Comparison of ENCODE assay signal across 13 cellular contexts in the genomic region with DNA sequence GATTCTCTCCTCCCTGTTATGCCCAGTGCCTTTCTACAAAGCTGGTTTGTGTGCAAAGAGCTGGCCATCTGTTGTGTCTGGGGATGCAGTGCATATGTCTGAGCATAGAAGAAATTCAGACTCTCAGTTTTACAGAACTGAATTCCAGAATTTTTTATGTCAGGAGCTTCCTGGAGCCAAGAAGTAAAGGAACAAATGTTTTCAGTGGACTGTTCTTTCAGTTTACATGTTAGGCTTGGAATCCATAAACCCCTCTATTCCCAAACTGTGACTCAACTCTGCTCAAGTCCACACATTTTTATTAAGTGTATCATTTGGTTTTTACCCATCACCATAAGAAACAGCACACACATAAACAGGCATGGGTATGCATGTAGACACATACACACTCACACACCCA.
DNase-seq lines count a peak whose midpoint lies in the region; ATAC-seq, FAIRE-seq and TF ChIP-seq lines count a peak whose summit lies in the region.
"Had no signal": no experiment of that assay in that cellular context is flagged by ENCODE, and none has a peak within 500 bp of the region (broad histone marks: within the 10 kb centered on the region; RNA-seq: fewer than 3 reads in every experiment).

No MANE protein-coding gene starts in this region.

- ATAC-seq in HG02938 (IDR thresholded peaks at IDR 0.05; ENCODE audit: unreplicated experiment) = no peak
- ATAC-seq: activated CD4-positive, CD25-positive, alpha-beta regulatory T cell treated with anti-CD3 and anti-CD28 coated beads, Interleukin-2, amount 50 U/mL, for 24 hours; activated T-cell treated with anti-CD3 and anti-CD28 coated beads, Interleukin-2, amount 50 U/mL, for 4 hours had no signal

- FAIRE-seq in H54 (lab: Jason Lieb, UNC) = peak; percentile 91

- H3K27ac ChIP-seq in stomach smooth muscle (ENCODE audit: low read length) = peak overlapping the region; percentile 41

- H3K36me3 ChIP-seq in adipocyte (ENCODE audit: control insufficient read depth, insufficient read depth, low read length, severe bottlenecking) = no peaks in the 10 kb centered on the region
- H3K36me3 ChIP-seq in stomach smooth muscle (ENCODE audit: control insufficient read depth in 2 of 2, insufficient read depth in 2 of 2, low read length in 2 of 2) = no peaks in the 10 kb centered on the region
- H3K36me3 ChIP-seq: upper lobe of left lung had no signal

- H3K9me3 ChIP-seq in adipocyte (ENCODE audit: control insufficient read depth, low read length) (no peaks in the 10 kb centered on the region), stomach smooth muscle (ENCODE audit: control insufficient read depth in 2 of 2, low read length in 2 of 2) (no peaks in the 10 kb centered on the region)
- H3K9me3 ChIP-seq: Caco-2, upper lobe of left lung had no signal

- H3K4me3 ChIP-seq in adipocyte (ENCODE audit: low read length) = no peak overlapping the region
- no peak overlapping the region for H3K4me3 ChIP-seq in stomach smooth muscle (ENCODE audit: low read length in 2 of 2)
- H3K4me3 ChIP-seq: upper lobe of left lung had no signal

- no peak for TF ChIP-seq POLR2A in H54 (IDR thresholded peaks at IDR 0.05; ENCODE audit: low read depth, low read length)

- H3K9ac ChIP-seq in adipocyte (ENCODE audit: low read length) (no peak overlapping the region), stomach smooth muscle (ENCODE audit: low read length in 2 of 2) (no peak overlapping the region)

- H3K27me3 ChIP-seq in adipocyte (replicated peaks; ENCODE audit: control insufficient read depth, insufficient read depth, low read length) (no peaks in the 10 kb centered on the region), stomach smooth muscle (ENCODE audit: control insufficient read depth in 1 of 2, insufficient read depth in 2 of 2, low read length in 2 of 2) (no peaks in the 10 kb centered on the region)
- H3K27me3 ChIP-seq: upper lobe of left lung had no signal

- DNase-seq in H54 (ENCODE audit: insufficient read length, low spot score) = no peak
- peak; percentile 37 for DNase-seq in adipocyte (ENCODE audit: low read depth)
- peak; percentile 16 for DNase-seq in iris pigment epithelial cell (ENCODE audit: low read depth)
- no peak for DNase-seq in activated effector memory CD4-positive, alpha-beta T cell treated with anti-CD3 and anti-CD28 coated beads, Interleukin-2, amount 50 U/mL, for 16 hours
- DNase-seq in NCI-H1436 treated with DMSO at 0.1 percent for 48 hours (lab: John Stamatoyannopoulos, UW) = no peak
- DNase-seq in globus pallidus (ENCODE audit: low spot score) = no peak
- DNase-seq: activated T-cell treated with anti-CD3 and anti-CD28 coated beads, Interleukin-2, amount 50 U/mL, for 4 hours; Caco-2; NCI-H1436; upper lobe of left lung had no signal

- H3K4me1 ChIP-seq in adipocyte (ENCODE audit: control insufficient read depth, insufficient read depth, low read length) (peaks cover 30% of the 10 kb centered on the region), stomach smooth muscle (ENCODE audit: control insufficient read depth, insufficient read depth, low read length) (peaks cover 14% of the 10 kb centered on the region)
- H3K4me1 ChIP-seq: Caco-2 had no signal

Comparison
In these comparisons a context has a peak if more than half of its experiments do, and no peak if none do; other contexts are left out.
1. DNase-seq: peak in adipocyte (single experiment) and iris pigment epithelial cell (single experiment); none in H54 (single experiment), activated effector memory CD4-positive, alpha-beta T cell treated with anti-CD3 and anti-CD28 coated beads, Interleukin-2, amount 50 U/mL, for 16 hours (single experiment), NCI-H1436 treated with DMSO at 0.1 percent for 48 hours (single experiment) and globus pallidus (single experiment).